8 cellular contexts compared by ENCODE assay signal in the genomic region with DNA sequence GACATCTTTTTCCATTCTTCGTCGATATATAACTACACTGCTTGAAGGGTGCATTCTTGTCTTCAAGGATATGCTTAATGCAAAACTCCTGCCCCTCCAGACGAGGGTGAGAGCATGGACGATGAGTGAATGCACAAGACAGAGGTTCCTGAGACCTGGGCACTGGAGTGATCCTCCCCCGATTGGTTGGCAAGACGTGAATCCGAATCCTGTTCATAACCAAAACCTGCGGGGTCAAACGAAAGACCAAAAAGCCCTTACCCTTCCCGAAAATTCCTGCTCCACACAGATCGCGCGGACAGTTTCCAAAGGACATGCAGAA.
DNase-seq lines count a peak whose midpoint lies in the region; ATAC-seq lines count a peak whose summit lies in the region.

No MANE protein-coding gene starts in this region.

- H3K4me1 ChIP-seq in mucosa of rectum (ENCODE audit: control insufficient read depth in 2 of 2, insufficient read depth in 2 of 2, low read length in 2 of 2), result peaks cover 12 to 21% of the 10 kb centered on the region in 2 donors

- H3K9me3 Mint-ChIP-seq in effector memory CD8-positive, alpha-beta T cell, result no peaks in the 10 kb centered on the region

- peak overlapping the region; percentile 96 to 97 for H3K27ac Mint-ChIP-seq in effector memory CD8-positive, alpha-beta T cell

- DNase-seq in NCI-H146 treated with DMSO at 0.1 percent for 48 hours (lab: John Stamatoyannopoulos, UW; ENCODE audit: unreplicated experiment) (peak; percentile 50), NCI-H146 (lab: John Stamatoyannopoulos, UW) (no peak), OCI-M1 (lab: John Stamatoyannopoulos, UW) (peak; percentile 60), pons (ENCODE audit: low spot score) (no peak)
- no peak for DNase-seq in effector memory CD8-positive, alpha-beta T cell

- no peaks in the 10 kb centered on the region for H3K9me3 ChIP-seq in mucosa of rectum (ENCODE audit: control insufficient read depth in 2 of 2, low read length in 2 of 2)

- H3K9ac ChIP-seq in mucosa of rectum (ENCODE audit: low read depth in 1 of 2, low read length in 2 of 2), result peak overlapping the region; percentile 94

- no peaks in the 10 kb centered on the region for H3K27me3 Mint-ChIP-seq in effector memory CD8-positive, alpha-beta T cell

- peak overlapping the region; percentile 92 to 95 for H3K4me3 ChIP-seq in mucosa of rectum (ENCODE audit: low read length in 2 of 2)

- peaks cover 23 to 27% of the 10 kb centered on the region in 2 donors for H3K36me3 ChIP-seq in mucosa of rectum (ENCODE audit: control insufficient read depth in 2 of 2, insufficient read depth in 2 of 2, low read length in 2 of 2)

- H3K27ac ChIP-seq in mucosa of rectum (ENCODE audit: low read depth in 2 of 2, low read length in 2 of 2), result peak overlapping the region; percentile 92 to 95

- H3K27me3 ChIP-seq in mucosa of rectum (ENCODE audit: control insufficient read depth in 2 of 2, insufficient read depth in 2 of 2, low read length in 2 of 2), result no peaks in the 10 kb centered on the region

- peaks cover 72% of the 10 kb centered on the region for H3K36me3 Mint-ChIP-seq in effector memory CD8-positive, alpha-beta T cell (ENCODE audit: insufficient read depth)

- peak overlapping the region; percentile 91 to 93 for H3K4me3 Mint-ChIP-seq in effector memory CD8-positive, alpha-beta T cell

- peaks cover 39 to 45% of the 10 kb centered on the region in 2 donors for H3K4me1 Mint-ChIP-seq in effector memory CD8-positive, alpha-beta T cell (ENCODE audit: low read depth in 2 of 2)

- no peak for ATAC-seq in effector memory CD8-positive, alpha-beta T cell (replicated peaks)
- no peak for ATAC-seq in GM21526 (IDR thresholded peaks at IDR 0.05; ENCODE audit: low FRiP score, unreplicated experiment)
- no peak for ATAC-seq in HG03469 (IDR thresholded peaks at IDR 0.05; ENCODE audit: unreplicated experiment)

Comparison
In these comparisons a context has a peak if more than half of its experiments do, and no peak if none do; other contexts are left out.
1. DNase-seq: peak in NCI-H146 treated with DMSO at 0.1 percent for 48 hours (single experiment) and OCI-M1 (single experiment); none in NCI-H146 (single experiment), effector memory CD8-positive, alpha-beta T cell (0 of 3) and pons (single experiment).